8 cellular contexts compared by ENCODE assay signal in genomic region chr18:49168970-49169619, GRCh38.
DNase-seq lines count a peak whose midpoint lies in the region; ATAC-seq and TF ChIP-seq lines count a peak whose summit lies in the region.

No MANE protein-coding gene starts in this region.

- H3K9me3 ChIP-seq in suprapubic skin: peaks cover 6% of the 10 kb centered on the region

- H3K9me3 Mint-ChIP-seq in central memory CD8-positive, alpha-beta T cell: peaks cover 9% of the 10 kb centered on the region

- peak overlapping the region; percentile 76 for H3K4me3 Mint-ChIP-seq in central memory CD8-positive, alpha-beta T cell

- no peaks in the 10 kb centered on the region for H3K27me3 ChIP-seq in suprapubic skin

- WGBS in suprapubic skin: 84% methylated on average over 8 of the region's 8 CpGs

- no peak overlapping the region for H3K4me3 ChIP-seq in suprapubic skin

- peak; percentile 18 for DNase-seq in GM10266 (ENCODE audit: extremely low spot score)
- no peak for DNase-seq in central memory CD8-positive, alpha-beta T cell (ENCODE audit: low spot score in 2 of 2)
- no peak for DNase-seq in NCI-H1105 (lab: John Stamatoyannopoulos, UW)
- no peak for DNase-seq in NCI-H446 treated with DMSO at 0.1 percent for 48 hours (lab: John Stamatoyannopoulos, UW)
- DNase-seq in inferior parietal cortex (ENCODE audit: extremely low spot score): no peak
- DNase-seq in suprapubic skin (ENCODE audit: low spot score in 2 of 2): no peak

- TF ChIP-seq CTCF in GM10266 (IDR thresholded peaks at IDR 0.05; ENCODE audit: control insufficient read depth, insufficient read depth, low read depth, missing control alignments) (peak; percentile 12), suprapubic skin (IDR thresholded peaks at IDR 0.05) (no peak)

- no peak for TF ChIP-seq POLR2A in suprapubic skin (IDR thresholded peaks at IDR 0.05)

- no peak for TF ChIP-seq EP300 in suprapubic skin (IDR thresholded peaks at IDR 0.05)

- peaks cover 46% of the 10 kb centered on the region for H3K4me1 Mint-ChIP-seq in central memory CD8-positive, alpha-beta T cell

- no peaks in the 10 kb centered on the region for H3K4me1 ChIP-seq in suprapubic skin

- H3K36me3 Mint-ChIP-seq in central memory CD8-positive, alpha-beta T cell (ENCODE audit: insufficient read depth): peaks cover 4% of the 10 kb centered on the region

- no peak overlapping the region for H3K27ac ChIP-seq in suprapubic skin

- no peaks in the 10 kb centered on the region for H3K27me3 Mint-ChIP-seq in central memory CD8-positive, alpha-beta T cell

- peak; percentile 83 for ATAC-seq in GM19467 (IDR thresholded peaks at IDR 0.05; ENCODE audit: unreplicated experiment)
- peak; percentile 94 for ATAC-seq in HG03460 (IDR thresholded peaks at IDR 0.05; ENCODE audit: unreplicated experiment)
- ATAC-seq in central memory CD8-positive, alpha-beta T cell (replicated peaks; ENCODE audit: extremely low read depth, poor library complexity, severe bottlenecking): peak; percentile 82

- peak overlapping the region; percentile 71 for H3K27ac Mint-ChIP-seq in central memory CD8-positive, alpha-beta T cell (ENCODE audit: low read depth)

- peaks cover 3% of the 10 kb centered on the region for H3K36me3 ChIP-seq in suprapubic skin
